In genomic region chr9:100652850-100653249, GRCh38 we compare ENCODE assay signal across 13 cellular contexts.
"Had no signal": no experiment of that assay in that cellular context is flagged by ENCODE, and none has a peak within 500 bp of the region (broad histone marks: within the 10 kb centered on the region; RNA-seq: fewer than 3 reads in every experiment).

No MANE protein-coding gene starts in this region.

- H3K4me3 Mint-ChIP-seq: activated CD4-positive, alpha-beta T cell treated with anti-CD3 and anti-CD28 coated beads, Interleukin-2, amount 10 ng/mL, durations not matched to agents 7 days and 5 days; neural progenitor cell; stimulated activated naive CD8-positive, alpha-beta T cell treated with anti-CD3 and anti-CD28 coated beads, Interleukin-15, Interleukin-2, amounts not matched to agents 100 ng/mL and 50 ng/mL, for 24 hours; WTC11 had no signal

- H3K27ac Mint-ChIP-seq: activated CD4-positive, alpha-beta T cell treated with anti-CD3 and anti-CD28 coated beads, Interleukin-2, amount 10 ng/mL, durations not matched to agents 7 days and 5 days; neural progenitor cell; stimulated activated naive CD8-positive, alpha-beta T cell treated with anti-CD3 and anti-CD28 coated beads, Interleukin-15, Interleukin-2, amounts not matched to agents 100 ng/mL and 50 ng/mL, for 24 hours; WTC11 had no signal

- ATAC-seq: foreskin keratinocyte, heart left ventricle, WTC11 had no signal

- DNase-seq: activated CD4-positive, alpha-beta T cell treated with anti-CD3 and anti-CD28 coated beads, Interleukin-2, amount 10 ng/mL, durations not matched to agents 7 days and 5 days; activated CD8-positive, alpha-beta memory T cell treated with anti-CD3 and anti-CD28 coated beads for 24 hours; activated naive CD4-positive, alpha-beta T cell treated with Interleukin-2 at 50 U/mL for 16 hours; central memory CD4-positive, alpha-beta T cell; effector CD4-positive, alpha-beta T cell; foreskin keratinocyte; heart left ventricle; left ventricle myocardium inferior; ovary; stimulated activated CD4-positive, alpha-beta T cell treated with anti-CD3 and anti-CD28 coated beads, Interleukin-4, amount 100 ng/mL, for 1 hour had no signal

- H3K4me1 Mint-ChIP-seq: activated CD4-positive, alpha-beta T cell treated with anti-CD3 and anti-CD28 coated beads, Interleukin-2, amount 10 ng/mL, durations not matched to agents 7 days and 5 days had no signal

- H3K36me3 Mint-ChIP-seq: neural progenitor cell had no signal
